17 cellular contexts compared by ENCODE assay signal in genomic region chr6:14703586-14703985, GRCh38.
DNase-seq lines count a peak whose midpoint lies in the region; FAIRE-seq and TF ChIP-seq lines count a peak whose summit lies in the region.
"Had no signal": no experiment of that assay in that cellular context is flagged by ENCODE, and none has a peak within 500 bp of the region (broad histone marks: within the 10 kb centered on the region; RNA-seq: fewer than 3 reads in every experiment).

No MANE protein-coding gene starts in this region.

- no peak for FAIRE-seq in H1 (lab: Jason Lieb, UNC)

- H2BK5ac ChIP-seq in H1 (ENCODE audit: low read depth, low read length) = no peak overlapping the region

- no peak overlapping the region for H3K23ac ChIP-seq in H1 (ENCODE audit: insufficient read length)

- no peaks in the 10 kb centered on the region for H3K79me1 ChIP-seq in H1 (ENCODE audit: low read depth, low read length)

- intact Hi-C loops in activated naive CD4-positive, alpha-beta T cell treated with anti-CD3 and anti-CD28 coated beads for 36 hours (cut with micrococcal nuclease) = no loop called here

- no peak overlapping the region for H3K4me2 ChIP-seq in H1 (ENCODE audit: insufficient read depth in 1 of 2, low read depth in 2 of 2, low read length in 2 of 2)

- WGBS in H1 (ENCODE audit: extremely low coverage in 1 of 2, insufficient coverage in 1 of 2, insufficient read length in 1 of 2, insufficient replicate concordance in 2 of 2, low coverage in 1 of 2, low lambda C conversion rate in 2 of 2, missing lambda C conversion rate in 1 of 2), 2 experiments = 97% methylated on average over 5 of the region's 5 CpGs; no CpG with 5 or more reads in 1 of the 2 experiments

- no peak overlapping the region for H3K18ac ChIP-seq in H1 (ENCODE audit: extremely low read depth, low read length)

- no peaks in the 10 kb centered on the region for H3K79me2 ChIP-seq in H1 (ENCODE audit: control insufficient read depth in 1 of 2, insufficient read depth in 2 of 2, low read length in 2 of 2)

- CTCF ChIA-PET in H1 (lab: Charles Lee; ENCODE audit: partially characterized antibody) = interaction anchor here (0.9 to 1.6 kb wide), 4 partner anchors 10 to 486 kb away, joined by 3 to 6 read pairs (median 4); no protein-coding TSS in a partner anchor
- CTCF ChIA-PET in activated naive CD4-positive, alpha-beta T cell treated with anti-CD3 and anti-CD28 coated beads for 36 hours (lab: Charles Lee) = interaction anchor here (0.6 kb wide), 1 partner anchor 150 kb away, joined by 3 read pairs; no protein-coding TSS in a partner anchor

- H4K8ac ChIP-seq in H1 (ENCODE audit: extremely low read depth, insufficient read depth, low read length) = no peak overlapping the region

- no peak overlapping the region for H2BK20ac ChIP-seq in H1 (ENCODE audit: low read length)

- no peak overlapping the region for H2BK12ac ChIP-seq in H1 (ENCODE audit: low read depth, low read length)

- H3K23me2 ChIP-seq in H1 (ENCODE audit: low read depth, low read length) = no peaks in the 10 kb centered on the region

- no peaks in the 10 kb centered on the region for H3K27me3 Mint-ChIP-seq in activated naive CD4-positive, alpha-beta T cell treated with anti-CD3 and anti-CD28 coated beads for 36 hours (ENCODE audit: low read depth)
- H3K27me3 Mint-ChIP-seq: activated CD4-positive, alpha-beta T cell treated with anti-CD3 and anti-CD28 coated beads, Interleukin-2, amount 10 ng/mL, durations not matched to agents 24 days and 14 days had no signal

- H3K4me1 ChIP-seq in H1 (replicated peaks in 1 of 4; ENCODE audit: control insufficient read depth in 3 of 4, insufficient read depth in 4 of 4, low read length in 3 of 4) = peaks cover 0 to 3% (median 0%) of the 10 kb centered on the region in 4 experiments; a peak in 1 of 7 replicates
- H3K4me1 ChIP-seq: colonic mucosa had no signal

- no peaks in the 10 kb centered on the region for H4K20me1 ChIP-seq in H1 (replicated peaks in 1 of 2; ENCODE audit: control insufficient read depth in 1 of 2, insufficient read depth in 2 of 2, low read length in 2 of 2)

- TF ChIP-seq CTCF in H1 (IDR thresholded peaks at IDR 0.05; ENCODE audit: control extremely low read depth in 1 of 3, insufficient read depth in 1 of 3, low read depth in 1 of 3, low read length in 3 of 3) (no peak), coronary artery (IDR thresholded peaks at IDR 0.05) (no peak)

- no peak overlapping the region for H4K91ac ChIP-seq in H1 (replicated peaks; ENCODE audit: insufficient read length, low read length)

- POLR2A ChIA-PET in H1 (lab: Charles Lee; ENCODE audit: partially characterized antibody) = no interaction called here

- H3K27ac ChIP-seq in H1 (ENCODE audit: low read depth, low read length) = no peak overlapping the region
- no peak overlapping the region for H3K27ac ChIP-seq in coronary artery
- H3K27ac ChIP-seq: colonic mucosa, suprapubic skin, vagina had no signal

- H3K36me3 ChIP-seq in H1 (ENCODE audit: control insufficient read depth in 2 of 4, insufficient read depth in 4 of 4, low read length in 3 of 4) = no peaks in the 10 kb centered on the region
- H3K36me3 ChIP-seq: colonic mucosa, suprapubic skin, vagina had no signal

- H3K27me3 ChIP-seq in H1 (replicated peaks in 1 of 4; ENCODE audit: control insufficient read depth in 3 of 4, extremely low read depth in 1 of 4, insufficient read depth in 3 of 4, low read length in 3 of 4) = no peaks in the 10 kb centered on the region
- H3K27me3 ChIP-seq: colonic mucosa, suprapubic skin, vagina had no signal

- no peak overlapping the region for H4K5ac ChIP-seq in H1 (ENCODE audit: insufficient read length, low read depth, low read length)

- DNase-seq in DMS79 treated with DMSO at 0.1 percent for 48 hours (lab: John Stamatoyannopoulos, UW) = peak; percentile 50
- peak; percentile 76 for DNase-seq in RPMI7951 (ENCODE audit: low read depth)
- DNase-seq in H1 (ENCODE audit: low read depth in 1 of 2, low spot score in 2 of 2) = no peak
- DNase-seq in retina = peak; percentile 58
- no peak for DNase-seq in activated naive CD4-positive, alpha-beta T cell treated with anti-CD3 and anti-CD28 coated beads for 36 hours
- DNase-seq in coronary artery (ENCODE audit: low spot score) = no peak
- DNase-seq in inferior parietal cortex (ENCODE audit: extremely low spot score) = no peak
- no peak for DNase-seq in effector CD4-positive, alpha-beta T cell
- DNase-seq: activated CD4-positive, alpha-beta T cell treated with anti-CD3 and anti-CD28 coated beads, Interleukin-2, amount 10 ng/mL, durations not matched to agents 24 days and 14 days; CD8-positive, alpha-beta memory T cell; colonic mucosa; midbrain; NCI-H187; stimulated activated CD4-positive, alpha-beta T cell treated with anti-CD3 and anti-CD28 coated beads, Interleukin-15, amount 100 ng/mL, for 24 hours had no signal

- no peak overlapping the region for H3K9ac ChIP-seq in H1 (replicated peaks in 1 of 4; ENCODE audit: extremely low read depth in 1 of 4, low read depth in 3 of 4, low read length in 3 of 4)

- H2BK120ac ChIP-seq in H1 (replicated peaks; ENCODE audit: low read depth, low read length) = no peak overlapping the region

- peaks cover 0 to 3% of the 10 kb centered on the region in 2 experiments; a peak in 1 of 4 replicates for H3K9me3 ChIP-seq in H1 (ENCODE audit: insufficient read depth in 2 of 2, low read depth in 1 of 2, low read length in 1 of 2)
- H3K9me3 ChIP-seq: colonic mucosa, suprapubic skin, vagina had no signal

- H3K4me3 ChIP-seq in H1 (ENCODE audit: extremely low read depth in 1 of 4, insufficient read depth in 2 of 4, low read depth in 3 of 4, low read length in 4 of 4) (no peak overlapping the region), coronary artery (no peak overlapping the region)
- H3K4me3 ChIP-seq: colonic mucosa, suprapubic skin, vagina had no signal

- no peak for TF ChIP-seq EP300 in H1 (IDR thresholded peaks at IDR 0.05; ENCODE audit: borderline replicate concordance in 1 of 2, low read depth in 2 of 2, low read length in 2 of 2)

- no peak overlapping the region for H3K4ac ChIP-seq in H1 (replicated peaks; ENCODE audit: insufficient read length, low read depth, low read length)

- H3K36me3 Mint-ChIP-seq in activated naive CD4-positive, alpha-beta T cell treated with anti-CD3 and anti-CD28 coated beads for 36 hours (ENCODE audit: low read depth) = no peaks in the 10 kb centered on the region

- H3K27ac Mint-ChIP-seq in activated naive CD4-positive, alpha-beta T cell treated with anti-CD3 and anti-CD28 coated beads for 36 hours = no peak overlapping the region

- no peak overlapping the region for H3K4me3 Mint-ChIP-seq in activated naive CD4-positive, alpha-beta T cell treated with anti-CD3 and anti-CD28 coated beads for 36 hours
- H3K4me3 Mint-ChIP-seq: activated CD4-positive, alpha-beta T cell treated with anti-CD3 and anti-CD28 coated beads, Interleukin-2, amount 10 ng/mL, durations not matched to agents 24 days and 14 days; CD8-positive, alpha-beta memory T cell; neural crest cell had no signal

- no peak for TF ChIP-seq POLR2A in H1 (IDR thresholded peaks at IDR 0.05; ENCODE audit: control extremely low read depth in 1 of 2, low read depth in 2 of 2, low read length in 2 of 2)

- no peak overlapping the region for H2AK5ac ChIP-seq in H1 (ENCODE audit: low read depth, low read length)

- H3K4me1 Mint-ChIP-seq in activated naive CD4-positive, alpha-beta T cell treated with anti-CD3 and anti-CD28 coated beads for 36 hours (ENCODE audit: low read depth) = peaks cover 19% of the 10 kb centered on the region

- TF ChIP-seq RAD21 in H1 (IDR thresholded peaks at IDR 0.05 in 1 of 2, conservative IDR thresholded peaks at IDR 0.05 in 1 of 2; ENCODE audit: low read depth in 2 of 2, low read length in 2 of 2) = no peak

- no peak overlapping the region for H2AFZ ChIP-seq in H1 (ENCODE audit: low read length)

- 0 out of 2 replicates have a peak overlapping the region, but pooled peaks have one; percentile 46 for H2BK15ac ChIP-seq in H1 (ENCODE audit: low read length)

- H3K56ac ChIP-seq in H1 (replicated peaks; ENCODE audit: insufficient read length, low read depth, low read length) = no peak overlapping the region

- no peak overlapping the region for H3K14ac ChIP-seq in H1 (ENCODE audit: insufficient read length)

- peaks cover 6% of the 10 kb centered on the region for H3K9me3 Mint-ChIP-seq in activated naive CD4-positive, alpha-beta T cell treated with anti-CD3 and anti-CD28 coated beads for 36 hours

TF ChIP-seq in H1, 55 proteins besides CTCF, POLR2A, EP300 and RAD21:
- TF ChIP-seq CHD2 (IDR thresholded peaks at IDR 0.05; ENCODE audit: low read length) (no peak), RNF2 (IDR thresholded peaks at IDR 0.05; ENCODE audit: borderline replicate concordance, low read depth, low read length, missing control alignments, poor library complexity, severe bottlenecking) (no peak), SP4 (IDR thresholded peaks at IDR 0.05; ENCODE audit: low read length) (no peak)

Comparison
In these comparisons a context has a peak if more than half of its experiments do, and no peak if none do; other contexts are left out.
1. DNase-seq: peak in DMS79 treated with DMSO at 0.1 percent for 48 hours (single experiment), RPMI7951 (single experiment) and retina (single experiment); none in H1 (0 of 2), activated naive CD4-positive, alpha-beta T cell treated with anti-CD3 and anti-CD28 coated beads for 36 hours (single experiment), coronary artery (single experiment), inferior parietal cortex (single experiment) and effector CD4-positive, alpha-beta T cell (single experiment).